In genomic region chr10:75703191-75703861, GRCh38 we compare ENCODE assay signal across 1 cellular context.
TF ChIP-seq lines count a peak whose summit lies in the region.

No MANE protein-coding gene starts in this region.

TF ChIP-seq in HEK293, 187 proteins besides CTCF, POLR2A, EP300 and RAD21 (continued from another document):
- TF ChIP-seq, protein P1, sequence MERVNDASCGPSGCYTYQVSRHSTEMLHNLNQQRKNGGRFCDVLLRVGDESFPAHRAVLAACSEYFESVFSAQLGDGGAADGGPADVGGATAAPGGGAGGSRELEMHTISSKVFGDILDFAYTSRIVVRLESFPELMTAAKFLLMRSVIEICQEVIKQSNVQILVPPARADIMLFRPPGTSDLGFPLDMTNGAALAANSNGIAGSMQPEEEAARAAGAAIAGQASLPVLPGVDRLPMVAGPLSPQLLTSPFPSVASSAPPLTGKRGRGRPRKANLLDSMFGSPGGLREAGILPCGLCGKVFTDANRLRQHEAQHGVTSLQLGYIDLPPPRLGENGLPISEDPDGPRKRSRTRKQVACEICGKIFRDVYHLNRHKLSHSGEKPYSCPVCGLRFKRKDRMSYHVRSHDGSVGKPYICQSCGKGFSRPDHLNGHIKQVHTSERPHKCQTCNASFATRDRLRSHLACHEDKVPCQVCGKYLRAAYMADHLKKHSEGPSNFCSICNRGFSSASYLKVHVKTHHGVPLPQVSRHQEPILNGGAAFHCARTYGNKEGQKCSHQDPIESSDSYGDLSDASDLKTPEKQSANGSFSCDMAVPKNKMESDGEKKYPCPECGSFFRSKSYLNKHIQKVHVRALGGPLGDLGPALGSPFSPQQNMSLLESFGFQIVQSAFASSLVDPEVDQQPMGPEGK (tag by site-specific recombination; IDR thresholded peaks at IDR 0.05), result no peak
- TF ChIP-seq ZNF202 (tag by site-specific recombination; IDR thresholded peaks at IDR 0.05; ENCODE audit: borderline replicate concordance) (no peak), ZFP3 (tag by site-specific recombination; IDR thresholded peaks at IDR 0.05; ENCODE audit: low read depth) (no peak), ZNF548 (tag by site-specific recombination; IDR thresholded peaks at IDR 0.05) (no peak), SP7 (tag by site-specific recombination; IDR thresholded peaks at IDR 0.05) (peak; percentile 99), ZNF121 (tag by site-specific recombination; IDR thresholded peaks at IDR 0.05) (no peak), IKZF3 (tag by site-specific recombination; IDR thresholded peaks at IDR 0.05) (0 out of 2 replicates have a peak, but pooled peaks have one; percentile 9), ZNF623 (tag by site-specific recombination; IDR thresholded peaks at IDR 0.05) (no peak), ZBTB1 (tag by site-specific recombination; IDR thresholded peaks at IDR 0.05) (no peak), ZNF169 (tag by site-specific recombination; IDR thresholded peaks at IDR 0.05) (no peak), ZNF544 (tag by site-specific recombination; IDR thresholded peaks at IDR 0.05) (no peak), PRDM2 (tag by site-specific recombination; IDR thresholded peaks at IDR 0.05; ENCODE audit: borderline replicate concordance) (no peak), BCL6B (tag by site-specific recombination; IDR thresholded peaks at IDR 0.05) (0 out of 2 replicates have a peak, but pooled peaks have one; percentile 60), ZNF777 (tag by site-specific recombination; IDR thresholded peaks at IDR 0.05; ENCODE audit: borderline replicate concordance) (no peak), SCRT1 (tag by site-specific recombination; IDR thresholded peaks at IDR 0.05; ENCODE audit: borderline replicate concordance) (no peak), ZNF2 (tag by site-specific recombination; IDR thresholded peaks at IDR 0.05) (no peak), ZNF211 (tag by site-specific recombination; IDR thresholded peaks at IDR 0.05; ENCODE audit: low read depth) (no peak), REPIN1 (tag by site-specific recombination; IDR thresholded peaks at IDR 0.05; ENCODE audit: low read depth) (no peak), ZNF404 (tag by site-specific recombination; IDR thresholded peaks at IDR 0.05) (0 out of 2 replicates have a peak, but pooled peaks have one; percentile 5), ZNF132 (tag by site-specific recombination; IDR thresholded peaks at IDR 0.05; ENCODE audit: borderline replicate concordance) (no peak), GLI2 (tag by site-specific recombination; IDR thresholded peaks at IDR 0.05; ENCODE audit: borderline replicate concordance, low read depth) (0 out of 2 replicates have a peak, but pooled peaks have one; percentile 20), ZNF157 (tag by site-specific recombination; IDR thresholded peaks at IDR 0.05) (no peak), ZNF223 (tag by site-specific recombination; IDR thresholded peaks at IDR 0.05) (no peak), TCF7L2 (IDR thresholded peaks at IDR 0.05; ENCODE audit: borderline replicate concordance, low read depth, low read length) (no peak), ZSCAN30 (tag by site-specific recombination; IDR thresholded peaks at IDR 0.05) (no peak), FEZF1 (tag by site-specific recombination; IDR thresholded peaks at IDR 0.05) (peak; percentile 61)
- TF ChIP-seq, protein P2, sequence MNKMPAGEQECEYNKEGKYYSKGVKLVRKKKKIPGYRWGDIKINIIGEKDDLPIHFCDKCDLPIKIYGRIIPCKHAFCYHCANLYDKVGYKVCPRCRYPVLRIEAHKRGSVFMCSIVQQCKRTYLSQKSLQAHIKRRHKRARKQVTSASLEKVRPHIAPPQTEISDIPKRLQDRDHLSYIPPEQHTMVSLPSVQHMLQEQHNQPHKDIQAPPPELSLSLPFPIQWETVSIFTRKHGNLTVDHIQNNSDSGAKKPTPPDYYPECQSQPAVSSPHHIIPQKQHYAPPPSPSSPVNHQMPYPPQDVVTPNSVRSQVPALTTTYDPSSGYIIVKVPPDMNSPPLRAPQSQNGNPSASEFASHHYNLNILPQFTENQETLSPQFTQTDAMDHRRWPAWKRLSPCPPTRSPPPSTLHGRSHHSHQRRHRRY (tag by site-specific recombination; IDR thresholded peaks at IDR 0.05), result 0 out of 2 replicates have a peak, but pooled peaks have one; percentile 23
- TF ChIP-seq, protein P3, sequence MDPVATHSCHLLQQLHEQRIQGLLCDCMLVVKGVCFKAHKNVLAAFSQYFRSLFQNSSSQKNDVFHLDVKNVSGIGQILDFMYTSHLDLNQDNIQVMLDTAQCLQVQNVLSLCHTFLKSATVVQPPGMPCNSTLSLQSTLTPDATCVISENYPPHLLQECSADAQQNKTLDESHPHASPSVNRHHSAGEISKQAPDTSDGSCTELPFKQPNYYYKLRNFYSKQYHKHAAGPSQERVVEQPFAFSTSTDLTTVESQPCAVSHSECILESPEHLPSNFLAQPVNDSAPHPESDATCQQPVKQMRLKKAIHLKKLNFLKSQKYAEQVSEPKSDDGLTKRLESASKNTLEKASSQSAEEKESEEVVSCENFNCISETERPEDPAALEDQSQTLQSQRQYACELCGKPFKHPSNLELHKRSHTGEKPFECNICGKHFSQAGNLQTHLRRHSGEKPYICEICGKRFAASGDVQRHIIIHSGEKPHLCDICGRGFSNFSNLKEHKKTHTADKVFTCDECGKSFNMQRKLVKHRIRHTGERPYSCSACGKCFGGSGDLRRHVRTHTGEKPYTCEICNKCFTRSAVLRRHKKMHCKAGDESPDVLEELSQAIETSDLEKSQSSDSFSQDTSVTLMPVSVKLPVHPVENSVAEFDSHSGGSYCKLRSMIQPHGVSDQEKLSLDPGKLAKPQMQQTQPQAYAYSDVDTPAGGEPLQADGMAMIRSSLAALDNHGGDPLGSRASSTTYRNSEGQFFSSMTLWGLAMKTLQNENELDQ (tag by site-specific recombination; IDR thresholded peaks at IDR 0.05; ENCODE audit: low read depth), result no peak
- TF ChIP-seq, protein P4, sequence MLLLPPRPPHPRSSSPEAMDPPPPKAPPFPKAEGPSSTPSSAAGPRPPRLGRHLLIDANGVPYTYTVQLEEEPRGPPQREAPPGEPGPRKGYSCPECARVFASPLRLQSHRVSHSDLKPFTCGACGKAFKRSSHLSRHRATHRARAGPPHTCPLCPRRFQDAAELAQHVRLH (tag by site-specific recombination; IDR thresholded peaks at IDR 0.05), result no peak
- TF ChIP-seq, protein P5, sequence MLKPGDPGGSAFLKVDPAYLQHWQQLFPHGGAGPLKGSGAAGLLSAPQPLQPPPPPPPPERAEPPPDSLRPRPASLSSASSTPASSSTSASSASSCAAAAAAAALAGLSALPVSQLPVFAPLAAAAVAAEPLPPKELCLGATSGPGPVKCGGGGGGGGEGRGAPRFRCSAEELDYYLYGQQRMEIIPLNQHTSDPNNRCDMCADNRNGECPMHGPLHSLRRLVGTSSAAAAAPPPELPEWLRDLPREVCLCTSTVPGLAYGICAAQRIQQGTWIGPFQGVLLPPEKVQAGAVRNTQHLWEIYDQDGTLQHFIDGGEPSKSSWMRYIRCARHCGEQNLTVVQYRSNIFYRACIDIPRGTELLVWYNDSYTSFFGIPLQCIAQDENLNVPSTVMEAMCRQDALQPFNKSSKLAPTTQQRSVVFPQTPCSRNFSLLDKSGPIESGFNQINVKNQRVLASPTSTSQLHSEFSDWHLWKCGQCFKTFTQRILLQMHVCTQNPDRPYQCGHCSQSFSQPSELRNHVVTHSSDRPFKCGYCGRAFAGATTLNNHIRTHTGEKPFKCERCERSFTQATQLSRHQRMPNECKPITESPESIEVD (tag by site-specific recombination; IDR thresholded peaks at IDR 0.05), result no peak; the same call in 1 of the 2 replicates
- TF ChIP-seq, protein P6, sequence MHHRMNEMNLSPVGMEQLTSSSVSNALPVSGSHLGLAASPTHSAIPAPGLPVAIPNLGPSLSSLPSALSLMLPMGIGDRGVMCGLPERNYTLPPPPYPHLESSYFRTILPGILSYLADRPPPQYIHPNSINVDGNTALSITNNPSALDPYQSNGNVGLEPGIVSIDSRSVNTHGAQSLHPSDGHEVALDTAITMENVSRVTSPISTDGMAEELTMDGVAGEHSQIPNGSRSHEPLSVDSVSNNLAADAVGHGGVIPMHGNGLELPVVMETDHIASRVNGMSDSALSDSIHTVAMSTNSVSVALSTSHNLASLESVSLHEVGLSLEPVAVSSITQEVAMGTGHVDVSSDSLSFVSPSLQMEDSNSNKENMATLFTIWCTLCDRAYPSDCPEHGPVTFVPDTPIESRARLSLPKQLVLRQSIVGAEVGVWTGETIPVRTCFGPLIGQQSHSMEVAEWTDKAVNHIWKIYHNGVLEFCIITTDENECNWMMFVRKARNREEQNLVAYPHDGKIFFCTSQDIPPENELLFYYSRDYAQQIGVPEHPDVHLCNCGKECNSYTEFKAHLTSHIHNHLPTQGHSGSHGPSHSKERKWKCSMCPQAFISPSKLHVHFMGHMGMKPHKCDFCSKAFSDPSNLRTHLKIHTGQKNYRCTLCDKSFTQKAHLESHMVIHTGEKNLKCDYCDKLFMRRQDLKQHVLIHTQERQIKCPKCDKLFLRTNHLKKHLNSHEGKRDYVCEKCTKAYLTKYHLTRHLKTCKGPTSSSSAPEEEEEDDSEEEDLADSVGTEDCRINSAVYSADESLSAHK (tag by site-specific recombination; IDR thresholded peaks at IDR 0.05), result no peak
